1 cellular context compared by ENCODE assay signal in the genomic region with DNA sequence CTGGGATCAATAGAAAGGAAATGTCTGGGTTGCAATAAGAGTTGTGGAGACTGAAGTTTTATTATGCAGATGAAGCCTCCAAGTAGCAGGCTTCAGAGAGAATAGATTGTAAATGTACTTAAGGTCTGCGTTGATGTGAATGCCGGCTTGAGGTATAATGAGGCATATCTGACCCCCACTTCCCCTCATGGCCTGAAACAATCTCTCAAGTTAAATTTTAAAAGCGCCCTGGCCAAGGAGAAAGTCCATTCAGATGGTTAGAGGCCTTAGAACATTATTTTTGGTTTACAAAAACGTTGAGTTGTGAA.
TF ChIP-seq lines count a peak whose summit lies in the region.

No MANE protein-coding gene starts in this region.

TF ChIP-seq in SK-N-SH, 30 proteins besides CTCF, POLR2A, EP300 and RAD21 (continued from another document):
- TF ChIP-seq TAF1 (IDR thresholded peaks at IDR 0.05; ENCODE audit: borderline replicate concordance, low read depth, low read length) = no peak
